16 cellular contexts compared by ENCODE assay signal in the genomic region with DNA sequence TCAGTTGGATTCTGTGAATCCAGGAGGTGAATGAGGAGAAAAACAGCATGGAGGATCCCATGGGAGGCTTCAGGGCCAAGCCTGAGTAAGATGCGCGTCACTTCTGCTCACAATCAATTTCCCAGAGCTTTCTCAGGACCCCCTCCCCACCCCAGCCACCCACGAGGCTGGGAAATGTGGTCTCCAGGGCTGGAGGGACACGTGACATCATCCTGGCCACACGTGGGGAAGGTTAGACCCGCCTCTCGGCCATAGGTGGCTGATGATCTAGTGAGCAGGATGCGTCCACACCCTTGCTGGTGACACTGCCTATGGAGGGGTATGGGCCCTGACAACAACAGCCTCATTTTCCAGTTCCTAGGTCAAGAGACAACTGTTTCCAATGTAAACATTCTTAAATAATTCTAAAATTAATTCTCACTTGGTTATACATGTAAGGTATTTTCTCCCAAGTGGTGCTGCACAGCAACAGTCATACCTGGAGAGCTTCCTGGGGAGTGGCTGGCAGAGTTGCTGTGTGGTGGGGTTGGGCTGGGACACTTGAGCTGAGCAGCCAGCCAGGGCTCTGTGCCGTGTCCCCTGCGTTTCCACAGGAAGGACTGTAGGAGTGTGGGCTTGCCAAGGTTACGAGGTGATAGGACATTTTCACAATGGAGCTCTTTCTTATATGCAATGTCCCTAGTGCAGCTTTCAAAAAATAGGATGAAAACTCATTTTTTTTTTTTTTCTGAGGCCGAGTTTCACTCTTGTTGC.
DNase-seq lines count a peak whose midpoint lies in the region; ATAC-seq and TF ChIP-seq lines count a peak whose summit lies in the region.
"Had no signal": no experiment of that assay in that cellular context is flagged by ENCODE, and none has a peak within 500 bp of the region (broad histone marks: within the 10 kb centered on the region; RNA-seq: fewer than 3 reads in every experiment).

No MANE protein-coding gene starts in this region.

- H4K20me1 ChIP-seq in BLaER1 = no peaks in the 10 kb centered on the region
- no peaks in the 10 kb centered on the region for H4K20me1 ChIP-seq in BLaER1 treated with 17β-estradiol and CSF1 and Interleukin-3, amounts not matched to agents 10 nM and 100 nM

- 0 out of 2 replicates have a peak, but pooled peaks cover 4% of the 10 kb centered on the region for H3K9me3 ChIP-seq in BLaER1
- peaks cover 0 to 8% (median 0%) of the 10 kb centered on the region in 11 experiments; a peak in 1 of 22 replicates for H3K9me3 ChIP-seq in BLaER1 treated with 17β-estradiol and CSF1 and Interleukin-3, amounts not matched to agents 10 nM and 100 nM (replicated peaks in 1 of 11)
- no peaks in the 10 kb centered on the region for H3K9me3 ChIP-seq in right lobe of liver
- H3K9me3 ChIP-seq: A549, BE2C had no signal

- ATAC-seq in right lobe of liver (no peak), sciatic nerve (peak; percentile 75), T-cell (replicated peaks in 1 of 4) (no peak)
- ATAC-seq: A549, GM12878 had no signal

- WGBS in right lobe of liver (ENCODE audit: insufficient coverage, low coverage, low lambda C conversion rate, missing lambda C conversion rate) = 82% methylated on average over 3 of the region's 12 CpGs

- peaks cover 0 to 14% (median 0%) of the 10 kb centered on the region in 3 donors for H3K4me1 Mint-ChIP-seq in T-cell

- H3K4me3 ChIP-seq in BLaER1 (no peak overlapping the region), right lobe of liver (no peak overlapping the region), dorsolateral prefrontal cortex (no peak overlapping the region)
- no peak overlapping the region for H3K4me3 ChIP-seq in BLaER1 treated with 17β-estradiol and CSF1 and Interleukin-3, amounts not matched to agents 10 nM and 100 nM
- H3K4me3 ChIP-seq: A549, GM12878 had no signal

- H3K4me3 Mint-ChIP-seq in T-cell = no peak overlapping the region
- H3K4me3 Mint-ChIP-seq: CD4-positive, CD25-positive, alpha-beta regulatory T cell; H9 had no signal

- no peak overlapping the region for H3K9ac ChIP-seq in BLaER1
- H3K9ac ChIP-seq in BLaER1 treated with 17β-estradiol and CSF1 and Interleukin-3, amounts not matched to agents 10 nM and 100 nM = no peak overlapping the region

- H3K36me3 ChIP-seq in BLaER1 (no peaks in the 10 kb centered on the region), right lobe of liver (no peaks in the 10 kb centered on the region)
- no peaks in the 10 kb centered on the region for H3K36me3 ChIP-seq in BLaER1 treated with 17β-estradiol and CSF1 and Interleukin-3, amounts not matched to agents 10 nM and 100 nM
- H3K36me3 ChIP-seq: BE2C had no signal

- TF ChIP-seq CTCF in right lobe of liver (IDR thresholded peaks at IDR 0.05) = no peak
- no peak for TF ChIP-seq CTCF in dorsolateral prefrontal cortex (IDR thresholded peaks at IDR 0.05 in 54 of 56, conservative IDR thresholded peaks at IDR 0.05 in 2 of 56; ENCODE audit: low read depth in 1 of 56, partially characterized antibody in 56 of 56)

- CTCF ChIA-PET in T-cell (lab: Charles Lee) = no interaction called here

- H3K27ac Mint-ChIP-seq in T-cell = no peak overlapping the region

- DNase-seq in right lobe of liver = no peak
- no peak for DNase-seq in sciatic nerve (ENCODE audit: low spot score)
- no peak for DNase-seq in KBM-7
- DNase-seq in T-cell = no peak
- no peak for DNase-seq in glomerular visceral epithelial cell (ENCODE audit: extremely low spot score)
- no peak for DNase-seq in dorsolateral prefrontal cortex
- DNase-seq: BE2C; CD4-positive, CD25-positive, alpha-beta regulatory T cell; DMS53; GOT3; H9; IMR-90 had no signal

- peak overlapping the region; percentile 76 for H3K27ac ChIP-seq in BLaER1
- peak overlapping the region in 2 of 11 experiments; percentile 12 to 16; a peak in 2 of 22 replicates for H3K27ac ChIP-seq in BLaER1 treated with 17β-estradiol and CSF1 and Interleukin-3, amounts not matched to agents 10 nM and 100 nM
- peak overlapping the region in 2 of 3 donors; percentile 52 to 59 for H3K27ac ChIP-seq in right lobe of liver
- H3K27ac ChIP-seq in dorsolateral prefrontal cortex = no peak overlapping the region
- H3K27ac ChIP-seq: A549 had no signal

- no peaks in the 10 kb centered on the region for H3K27me3 Mint-ChIP-seq in T-cell

- H3K36me3 Mint-ChIP-seq in T-cell = no peaks in the 10 kb centered on the region
- H3K36me3 Mint-ChIP-seq: CD4-positive, CD25-positive, alpha-beta regulatory T cell had no signal

- peaks cover 97% of the 10 kb centered on the region for H3K4me1 ChIP-seq in BLaER1
- peaks cover 8 to 96% (median 63%) of the 10 kb centered on the region in 10 experiments; a peak in 18 of 20 replicates for H3K4me1 ChIP-seq in BLaER1 treated with 17β-estradiol and CSF1 and Interleukin-3, amounts not matched to agents 10 nM and 100 nM
- H3K4me1 ChIP-seq in right lobe of liver = peaks cover 0 to 24% (median 11%) of the 10 kb centered on the region in 4 donors
- H3K4me1 ChIP-seq: A549 had no signal

- intact Hi-C loops in right lobe of liver (cut with DNase I) = no loop called here
- intact Hi-C loops in sciatic nerve (cut with DNase I) = no loop called here
- intact Hi-C loops in dorsolateral prefrontal cortex (cut with DNase I) = loop anchor here in 1 of 2 donors (10.0 kb wide), 1 partner anchor 83 kb away; no protein-coding TSS in a partner anchor

- no peak for TF ChIP-seq POLR2A in right lobe of liver (IDR thresholded peaks at IDR 0.05)

- in situ Hi-C loops in KBM-7 (cut with MboI; ENCODE audit: low pct_unique_long_range_greater_than_20kb, low sequenced_read_pairs) = no loop called here

- H3K4me2 ChIP-seq in BLaER1 = peak overlapping the region; percentile 88
- peak overlapping the region in 8 of 11 experiments; percentile 3 to 95 (median 77); a peak in 15 of 22 replicates for H3K4me2 ChIP-seq in BLaER1 treated with 17β-estradiol and CSF1 and Interleukin-3, amounts not matched to agents 10 nM and 100 nM
- H3K4me2 ChIP-seq: A549 had no signal

- no peaks in the 10 kb centered on the region for H3K9me3 Mint-ChIP-seq in T-cell
- H3K9me3 Mint-ChIP-seq: CD4-positive, CD25-positive, alpha-beta regulatory T cell; H9 had no signal

- POLR2A ChIA-PET in T-cell (lab: Charles Lee) = no interaction called here

- H3K27me3 ChIP-seq in BLaER1 (no peaks in the 10 kb centered on the region), right lobe of liver (no peaks in the 10 kb centered on the region), dorsolateral prefrontal cortex (peaks cover 0 to 2% (median 0%) of the 10 kb centered on the region in 45 donors)
- no peaks in the 10 kb centered on the region for H3K27me3 ChIP-seq in BLaER1 treated with 17β-estradiol and CSF1 and Interleukin-3, amounts not matched to agents 10 nM and 100 nM
- H3K27me3 ChIP-seq: BE2C had no signal

Comparison
In these comparisons a context has a peak if more than half of its experiments do, and no peak if none do; other contexts are left out.
1. H3K27ac ChIP-seq: peak in BLaER1 (single experiment) and right lobe of liver (2 of 3); none in dorsolateral prefrontal cortex (0 of 59).